In genomic region chr3:4778119-4778518, GRCh38 we compare ENCODE assay signal across 18 cellular contexts.
"Had no signal": no experiment of that assay in that cellular context is flagged by ENCODE, and none has a peak within 500 bp of the region (broad histone marks: within the 10 kb centered on the region; RNA-seq: fewer than 3 reads in every experiment).

No MANE protein-coding gene starts in this region.

- H3K9me3 Mint-ChIP-seq: central memory CD8-positive, alpha-beta T cell; immature natural killer cell; nephron progenitor cell had no signal

- H3K4me3 Mint-ChIP-seq: central memory CD8-positive, alpha-beta T cell; immature natural killer cell; nephron progenitor cell had no signal

- H3K27me3 Mint-ChIP-seq: central memory CD8-positive, alpha-beta T cell had no signal

- H3K4me3 ChIP-seq: adrenal gland, sigmoid colon, suprapubic skin, upper lobe of left lung had no signal

- H3K27me3 ChIP-seq: adrenal gland, sigmoid colon, suprapubic skin, upper lobe of left lung had no signal

- H3K27ac ChIP-seq: upper lobe of left lung had no signal

- ATAC-seq: left cardiac atrium had no signal

- H3K36me3 ChIP-seq: suprapubic skin had no signal

- H3K27ac Mint-ChIP-seq: nephron progenitor cell had no signal

- H3K4me1 Mint-ChIP-seq: central memory CD8-positive, alpha-beta T cell had no signal

- H3K9me3 ChIP-seq: adrenal gland, sigmoid colon, suprapubic skin, upper lobe of left lung had no signal

- DNase-seq: activated CD4-positive, alpha-beta T cell treated with anti-CD3 and anti-CD28 coated beads for 1 hour; activated naive CD4-positive, alpha-beta T cell; activated T-cell treated with anti-CD3 and anti-CD28 coated beads, Interleukin-2, amount 50 U/mL, for 1 hour; adrenal gland; effector memory CD4-positive, alpha-beta T cell; erythroblast; glutamatergic neuron; immature natural killer cell; left cardiac atrium; nephron progenitor cell; SHP77 treated with DMSO at 0.1 percent for 48 hours; sigmoid colon; stimulated activated CD4-positive, alpha-beta T cell treated with anti-CD3 and anti-CD28 coated beads, Interleukin-2, amount 100 ng/mL, for 24 hours; stimulated activated naive CD4-positive, alpha-beta T cell; T1000; upper lobe of left lung had no signal
